In genomic region chr10:97320480-97321031, GRCh38 we compare ENCODE assay signal across 8 cellular contexts. TPM values are rescaled to one million over a fixed set of nuclear protein-coding genes. Genes with fewer than 3 reads are reported as not detected.
DNase-seq lines count a peak whose midpoint lies in the region; ATAC-seq and TF ChIP-seq lines count a peak whose summit lies in the region.

No MANE protein-coding gene starts in this region.

- H3K27me3 Mint-ChIP-seq in activated naive CD4-positive, alpha-beta T cell treated with anti-CD3 and anti-CD28 coated beads, Interleukin-2, amount 10 ng/mL, durations not matched to agents 7 days and 5 days: peaks cover 20% of the 10 kb centered on the region

- ATAC-seq in right cardiac atrium: no peak
- no peak for ATAC-seq in HG02763 (IDR thresholded peaks at IDR 0.05; ENCODE audit: unreplicated experiment)
- no peak for ATAC-seq in GM21360 (IDR thresholded peaks at IDR 0.05; ENCODE audit: unreplicated experiment)

- WGBS in right cardiac atrium: 13% methylated on average over 24 of the region's 24 CpGs
- 3 to 7% (median 5%) methylated on average over 20 to 24 of the region's 24 CpGs for WGBS in spleen, 5 donors

- H3K27ac ChIP-seq in right cardiac atrium (ENCODE audit: low read length): no peak overlapping the region
- peak overlapping the region; percentile 98 to 99 (median 99) for H3K27ac ChIP-seq in spleen

- H3K9me3 ChIP-seq in right cardiac atrium (ENCODE audit: control insufficient read depth, low read length) (no peaks in the 10 kb centered on the region), spleen (no peaks in the 10 kb centered on the region)

- H3K4me3 ChIP-seq in right cardiac atrium (ENCODE audit: low read length) (peak overlapping the region; percentile 71), spleen (peak overlapping the region; percentile 53 to 96 (median 87))

- H3K4me3 Mint-ChIP-seq in activated naive CD4-positive, alpha-beta T cell treated with anti-CD3 and anti-CD28 coated beads, Interleukin-2, amount 10 ng/mL, durations not matched to agents 7 days and 5 days: peak overlapping the region; percentile 81

- no peaks in the 10 kb centered on the region for H3K36me3 ChIP-seq in spleen

- CTCF ChIA-PET in activated naive CD4-positive, alpha-beta T cell treated with anti-CD3 and anti-CD28 coated beads, Interleukin-2, amount 10 ng/mL, durations not matched to agents 7 days and 5 days (lab: Charles Lee): interaction anchor here (0.9 to 2.6 kb wide), 4 partner anchors 12 to 42 kb away, joined by 3 to 18 read pairs (median 6); no protein-coding TSS in a partner anchor

- intact Hi-C loops in right cardiac atrium (cut with DNase I) (no loop called here), spleen (cut with DNase I; ENCODE audit: low total_unique reads) (no loop called here)

- H3K36me3 Mint-ChIP-seq in activated naive CD4-positive, alpha-beta T cell treated with anti-CD3 and anti-CD28 coated beads, Interleukin-2, amount 10 ng/mL, durations not matched to agents 7 days and 5 days: peaks cover 3% of the 10 kb centered on the region

- no peak for TF ChIP-seq POLR2A in spleen (IDR thresholded peaks at IDR 0.05)

- H3K4me1 Mint-ChIP-seq in activated naive CD4-positive, alpha-beta T cell treated with anti-CD3 and anti-CD28 coated beads, Interleukin-2, amount 10 ng/mL, durations not matched to agents 7 days and 5 days: peaks cover 27% of the 10 kb centered on the region

- no peak for TF ChIP-seq CTCF in spleen (IDR thresholded peaks at IDR 0.05 in 8 of 11, conservative IDR thresholded peaks at IDR 0.05 in 3 of 11)

- H3K27ac Mint-ChIP-seq in activated naive CD4-positive, alpha-beta T cell treated with anti-CD3 and anti-CD28 coated beads, Interleukin-2, amount 10 ng/mL, durations not matched to agents 7 days and 5 days: peak overlapping the region; percentile 91

- H3K9me3 Mint-ChIP-seq in activated naive CD4-positive, alpha-beta T cell treated with anti-CD3 and anti-CD28 coated beads, Interleukin-2, amount 10 ng/mL, durations not matched to agents 7 days and 5 days: no peaks in the 10 kb centered on the region

- no peaks in the 10 kb centered on the region for H3K27me3 ChIP-seq in right cardiac atrium (ENCODE audit: control insufficient read depth, insufficient read depth)
- no peaks in the 10 kb centered on the region for H3K27me3 ChIP-seq in spleen (replicated peaks in 1 of 7)

- no peaks in the 10 kb centered on the region for H3K4me1 ChIP-seq in right cardiac atrium (ENCODE audit: control insufficient read depth, insufficient read depth, low read length)
- H3K4me1 ChIP-seq in spleen: peaks cover 17 to 72% (median 39%) of the 10 kb centered on the region in 6 donors

- DNase-seq in NCI-H2029 (lab: John Stamatoyannopoulos, UW) (peak; percentile 33), NCI-H2029 treated with DMSO at 0.1 percent for 48 hours (lab: John Stamatoyannopoulos, UW) (no peak), right cardiac atrium (peak in 2 of 3 donors; percentile 62 to 72), spleen (peak; percentile 87), NCI-H2171 (lab: John Stamatoyannopoulos, UW) (no peak)
- peak; percentile 54 for DNase-seq in activated naive CD4-positive, alpha-beta T cell treated with anti-CD3 and anti-CD28 coated beads, Interleukin-2, amount 10 ng/mL, durations not matched to agents 7 days and 5 days

RNA-seq across cellular contexts. Expression of gene FRAT1, which starts 1.5 kb away (rescaled TPM):
- total RNA-seq in right cardiac atrium (1 to 10 TPM; 1.6 to 6.6 (median 6.1) TPM), spleen (10 to 100 TPM; 13.3 to 27.2 (median 21.5) TPM)
- polyA plus RNA-seq in right cardiac atrium (2.7 TPM), spleen (1 to 10 TPM; 6.0 to 7.8 (median 7.7) TPM)

RNA-seq across cellular contexts. Expression of gene FRAT2, which starts 14.0 kb away (rescaled TPM):
- total RNA-seq in right cardiac atrium: 1 to 10 TPM; 5.0 to 7.6 (median 7.5) TPM
- polyA plus RNA-seq in right cardiac atrium: 3.4 TPM
- total RNA-seq in spleen: 10 to 100 TPM; 28.3 to 75.6 (median 46.3) TPM
- 10 to 100 TPM; 12.3 to 19.9 (median 14.3) TPM for polyA plus RNA-seq in spleen

RNA-seq across cellular contexts. Expression of gene ARHGAP19, which starts 28.1 kb away (rescaled TPM):
- 1 to 10 TPM; 3.6 to 6.3 (median 5.3) TPM for total RNA-seq in right cardiac atrium
- 2.4 TPM for polyA plus RNA-seq in right cardiac atrium
- total RNA-seq in spleen: 10 to 100 TPM; 17.5 to 35.3 (median 27.5) TPM
- 1 to 10 TPM; 3.1 to 7.4 (median 5.1) TPM for polyA plus RNA-seq in spleen

Comparison
In these comparisons a context has a peak if more than half of its experiments do, and no peak if none do; other contexts are left out.
1. DNase-seq: peak in NCI-H2029 (single experiment), activated naive CD4-positive, alpha-beta T cell treated with anti-CD3 and anti-CD28 coated beads, Interleukin-2, amount 10 ng/mL, durations not matched to agents 7 days and 5 days (single experiment), right cardiac atrium (2 of 3) and spleen (single experiment); none in NCI-H2029 treated with DMSO at 0.1 percent for 48 hours (single experiment) and NCI-H2171 (single experiment).